In genomic region chr19:43809762-43810696, GRCh38 we compare ENCODE assay signal across 9 cellular contexts. TPM values are rescaled to one million over a fixed set of nuclear protein-coding genes. Genes with fewer than 3 reads are reported as not detected.
DNase-seq lines count a peak whose midpoint lies in the region; ATAC-seq lines count a peak whose summit lies in the region.
"Had no signal": no experiment of that assay in that cellular context is flagged by ENCODE, and none has a peak within 500 bp of the region (broad histone marks: within the 10 kb centered on the region; RNA-seq: fewer than 3 reads in every experiment).

No MANE protein-coding gene starts in this region.

- H3K27ac Mint-ChIP-seq in activated T-helper 2 cell treated with anti-CD3 and anti-CD28 coated beads, Interferon-gamma antibody, Interleukin-2, Interleukin-4, amounts not matched to agents 10 μg/mL and 5 μg/mL and 100 μg/mL, durations not matched to agents 14 hours and 24 hours and 36 hours: no peak overlapping the region
- H3K27ac Mint-ChIP-seq: activated naive CD4-positive, alpha-beta T cell treated with anti-CD3 and anti-CD28 coated beads, Interleukin-2, amount 50 U/mL, for 24 hours had no signal

- H3K36me3 Mint-ChIP-seq in activated T-cell treated with anti-CD3 and anti-CD28 coated beads, Interleukin-2, amount 50 U/mL, for 4 hours (ENCODE audit: insufficient read depth): no peaks in the 10 kb centered on the region
- H3K36me3 Mint-ChIP-seq in activated T-helper 2 cell treated with anti-CD3 and anti-CD28 coated beads, Interferon-gamma antibody, Interleukin-2, Interleukin-4, amounts not matched to agents 10 μg/mL and 5 μg/mL and 100 μg/mL, durations not matched to agents 14 hours and 24 hours and 36 hours (ENCODE audit: low read depth): no peaks in the 10 kb centered on the region
- H3K36me3 Mint-ChIP-seq: activated naive CD4-positive, alpha-beta T cell treated with anti-CD3 and anti-CD28 coated beads, Interleukin-2, amount 50 U/mL, for 24 hours had no signal

- H3K27me3 Mint-ChIP-seq in activated T-cell treated with anti-CD3 and anti-CD28 coated beads, Interleukin-2, amount 50 U/mL, for 4 hours (ENCODE audit: low read depth): peaks cover 3% of the 10 kb centered on the region
- peaks cover 8% of the 10 kb centered on the region for H3K27me3 Mint-ChIP-seq in activated T-helper 2 cell treated with anti-CD3 and anti-CD28 coated beads, Interferon-gamma antibody, Interleukin-2, Interleukin-4, amounts not matched to agents 10 μg/mL and 5 μg/mL and 100 μg/mL, durations not matched to agents 14 hours and 24 hours and 36 hours (ENCODE audit: low read depth)
- H3K27me3 Mint-ChIP-seq: activated naive CD4-positive, alpha-beta T cell treated with anti-CD3 and anti-CD28 coated beads, Interleukin-2, amount 50 U/mL, for 24 hours had no signal

- no peaks in the 10 kb centered on the region for H3K9me3 Mint-ChIP-seq in activated T-cell treated with anti-CD3 and anti-CD28 coated beads, Interleukin-2, amount 50 U/mL, for 4 hours
- H3K9me3 Mint-ChIP-seq in activated T-helper 2 cell treated with anti-CD3 and anti-CD28 coated beads, Interferon-gamma antibody, Interleukin-2, Interleukin-4, amounts not matched to agents 10 μg/mL and 5 μg/mL and 100 μg/mL, durations not matched to agents 14 hours and 24 hours and 36 hours: no peaks in the 10 kb centered on the region
- H3K9me3 Mint-ChIP-seq: activated naive CD4-positive, alpha-beta T cell treated with anti-CD3 and anti-CD28 coated beads, Interleukin-2, amount 50 U/mL, for 24 hours had no signal

- intact Hi-C loops in activated T-helper 2 cell treated with anti-CD3 and anti-CD28 coated beads, Interferon-gamma antibody, Interleukin-2, Interleukin-4, amounts not matched to agents 10 μg/mL and 5 μg/mL and 100 μg/mL, durations not matched to agents 14 hours and 24 hours and 36 hours (cut with micrococcal nuclease): no loop called here

- no peaks in the 10 kb centered on the region for H3K4me1 Mint-ChIP-seq in activated T-cell treated with anti-CD3 and anti-CD28 coated beads, Interleukin-2, amount 50 U/mL, for 4 hours (ENCODE audit: low read depth)
- H3K4me1 Mint-ChIP-seq in activated T-helper 2 cell treated with anti-CD3 and anti-CD28 coated beads, Interferon-gamma antibody, Interleukin-2, Interleukin-4, amounts not matched to agents 10 μg/mL and 5 μg/mL and 100 μg/mL, durations not matched to agents 14 hours and 24 hours and 36 hours (ENCODE audit: low read depth): peaks cover 1% of the 10 kb centered on the region
- H3K4me1 Mint-ChIP-seq: activated naive CD4-positive, alpha-beta T cell treated with anti-CD3 and anti-CD28 coated beads, Interleukin-2, amount 50 U/mL, for 24 hours had no signal

- DNase-seq in activated T-cell treated with anti-CD3 and anti-CD28 coated beads, Interleukin-2, amount 50 U/mL, for 4 hours: no peak
- no peak for DNase-seq in activated T-cell treated with anti-CD3 and anti-CD28 coated beads, Interleukin-2, amount 50 U/mL, for 1 hour
- peak; percentile 70 for DNase-seq in NAMALWA (ENCODE audit: low spot score)
- DNase-seq in SKM-1 treated with dmso at 0.1 percent for 144 hours (lab: John Stamatoyannopoulos, UW; ENCODE audit: unreplicated experiment): peak; percentile 58
- DNase-seq in fibroblast of gingiva (ENCODE audit: low read depth): peak; percentile 52
- peak; percentile 62 for DNase-seq in pons (ENCODE audit: low spot score)
- no peak for DNase-seq in activated T-helper 2 cell treated with anti-CD3 and anti-CD28 coated beads, Interferon-gamma antibody, Interleukin-2, Interleukin-4, amounts not matched to agents 10 μg/mL and 5 μg/mL and 100 μg/mL, durations not matched to agents 14 hours and 24 hours and 36 hours (ENCODE audit: low spot score)

- no peak overlapping the region for H3K4me3 Mint-ChIP-seq in activated T-cell treated with anti-CD3 and anti-CD28 coated beads, Interleukin-2, amount 50 U/mL, for 4 hours
- H3K4me3 Mint-ChIP-seq in activated T-helper 2 cell treated with anti-CD3 and anti-CD28 coated beads, Interferon-gamma antibody, Interleukin-2, Interleukin-4, amounts not matched to agents 10 μg/mL and 5 μg/mL and 100 μg/mL, durations not matched to agents 14 hours and 24 hours and 36 hours (ENCODE audit: low read depth): no peak overlapping the region
- H3K4me3 Mint-ChIP-seq: activated naive CD4-positive, alpha-beta T cell treated with anti-CD3 and anti-CD28 coated beads, Interleukin-2, amount 50 U/mL, for 24 hours had no signal

- ATAC-seq in activated T-cell treated with anti-CD3 and anti-CD28 coated beads, Interleukin-2, amount 50 U/mL, for 4 hours: peak; percentile 65 to 74
- ATAC-seq in GM21619 (IDR thresholded peaks at IDR 0.05; ENCODE audit: unreplicated experiment): no peak

RNA-seq across cellular contexts. Expression of gene LYPD5, which starts 7.8 kb away (rescaled TPM):
- total RNA-seq in activated T-cell treated with anti-CD3 and anti-CD28 coated beads, Interleukin-2, amount 50 U/mL, for 4 hours: under 1 TPM in 2 of 3 donors, not detected in 1; 0.53 to 0.87 TPM
- 0.14 and 0.41 TPM in 2 replicates for total RNA-seq in activated T-helper 2 cell treated with anti-CD3 and anti-CD28 coated beads, Interferon-gamma antibody, Interleukin-2, Interleukin-4, amounts not matched to agents 10 μg/mL and 5 μg/mL and 100 μg/mL, durations not matched to agents 14 hours and 24 hours and 36 hours

RNA-seq across cellular contexts. Expression of gene ZNF283, which starts 17.1 kb away (rescaled TPM):
- total RNA-seq in activated T-cell treated with anti-CD3 and anti-CD28 coated beads, Interleukin-2, amount 50 U/mL, for 4 hours: 1 to 10 TPM; 2.7 to 3.2 (median 3.0) TPM
- total RNA-seq in activated T-helper 2 cell treated with anti-CD3 and anti-CD28 coated beads, Interferon-gamma antibody, Interleukin-2, Interleukin-4, amounts not matched to agents 10 μg/mL and 5 μg/mL and 100 μg/mL, durations not matched to agents 14 hours and 24 hours and 36 hours: 3.6 and 4.6 TPM in 2 replicates

RNA-seq across cellular contexts. Expression of gene KCNN4, which starts 29.3 kb away (rescaled TPM):
- 100 to 1,000 TPM in 1 of 3 donors, 10 to 100 TPM in 2; 90.6 to 123 (median 94.7) TPM for total RNA-seq in activated T-cell treated with anti-CD3 and anti-CD28 coated beads, Interleukin-2, amount 50 U/mL, for 4 hours
- total RNA-seq in activated T-helper 2 cell treated with anti-CD3 and anti-CD28 coated beads, Interferon-gamma antibody, Interleukin-2, Interleukin-4, amounts not matched to agents 10 μg/mL and 5 μg/mL and 100 μg/mL, durations not matched to agents 14 hours and 24 hours and 36 hours: 98.0 and 98.7 TPM in 2 replicates

RNA-seq across cellular contexts. Expression of gene SMG9, which starts 55.3 kb away (rescaled TPM):
- 100 to 1,000 TPM; 102 to 114 (median 109) TPM for total RNA-seq in activated T-cell treated with anti-CD3 and anti-CD28 coated beads, Interleukin-2, amount 50 U/mL, for 4 hours
- total RNA-seq in activated T-helper 2 cell treated with anti-CD3 and anti-CD28 coated beads, Interferon-gamma antibody, Interleukin-2, Interleukin-4, amounts not matched to agents 10 μg/mL and 5 μg/mL and 100 μg/mL, durations not matched to agents 14 hours and 24 hours and 36 hours: 69.1 and 73.1 TPM in 2 replicates

Comparison
In these comparisons a context has a peak if more than half of its experiments do, and no peak if none do; other contexts are left out.
1. DNase-seq: peak in NAMALWA (single experiment), SKM-1 treated with dmso at 0.1 percent for 144 hours (single experiment), fibroblast of gingiva (single experiment) and pons (single experiment); none in activated T-cell treated with anti-CD3 and anti-CD28 coated beads, Interleukin-2, amount 50 U/mL, for 4 hours (single experiment), activated T-cell treated with anti-CD3 and anti-CD28 coated beads, Interleukin-2, amount 50 U/mL, for 1 hour (single experiment) and activated T-helper 2 cell treated with anti-CD3 and anti-CD28 coated beads, Interferon-gamma antibody, Interleukin-2, Interleukin-4, amounts not matched to agents 10 μg/mL and 5 μg/mL and 100 μg/mL, durations not matched to agents 14 hours and 24 hours and 36 hours (single experiment).